1 cellular context compared by ENCODE assay signal in genomic region chr6:43669050-43669921, GRCh38.
TF ChIP-seq lines count a peak whose summit lies in the region.

No MANE protein-coding gene starts in this region.

TF ChIP-seq in K562, 482 proteins besides CTCF, POLR2A, EP300 and RAD21 (continues in another document):
- peak; percentile 73 for TF ChIP-seq ATF3 (IDR thresholded peaks at IDR 0.05)
- TF ChIP-seq ATF3 (CRISPR knock-in tag; conservative IDR thresholded peaks at IDR 0.05): no peak
- TF ChIP-seq ZNF134 (CRISPR knock-in tag; conservative IDR thresholded peaks at IDR 0.05): no peak
- peak; percentile 75 for TF ChIP-seq POLR2G (IDR thresholded peaks at IDR 0.05; ENCODE audit: low read depth, low read length)
- no peak for TF ChIP-seq ARNT (IDR thresholded peaks at IDR 0.05)
- TF ChIP-seq SMARCB1 (IDR thresholded peaks at IDR 0.05; ENCODE audit: insufficient read length, low read depth): no peak
- no peak for TF ChIP-seq MEIS2 (IDR thresholded peaks at IDR 0.05; ENCODE audit: partially characterized antibody)
- TF ChIP-seq ZNF764 (CRISPR knock-in tag; IDR thresholded peaks at IDR 0.05; ENCODE audit: low read depth): no peak
- peak; percentile 25; the same call in 1 of the 2 replicates for TF ChIP-seq ATF7 (IDR thresholded peaks at IDR 0.05)
- no peak for TF ChIP-seq XRCC4 (IDR thresholded peaks at IDR 0.05; ENCODE audit: extremely low read depth, insufficient read depth, insufficient read length)
- no peak for TF ChIP-seq TSHZ1 (CRISPR knock-in tag; IDR thresholded peaks at IDR 0.05)
- 0 out of 2 replicates have a peak, but pooled peaks have one; percentile 5 for TF ChIP-seq REST (CRISPR knock-in tag; IDR thresholded peaks at IDR 0.05; ENCODE audit: low read depth)
- TF ChIP-seq ILF3 (IDR thresholded peaks at IDR 0.05; ENCODE audit: borderline replicate concordance): no peak
- no peak for TF ChIP-seq ELK1 (CRISPR knock-in tag; IDR thresholded peaks at IDR 0.05)
- 0 out of 2 replicates have a peak, but pooled peaks have one; percentile 12 for TF ChIP-seq E2F3 (CRISPR knock-in tag; IDR thresholded peaks at IDR 0.05)
- no peak for TF ChIP-seq ILK (tag; IDR thresholded peaks at IDR 0.05; ENCODE audit: borderline replicate concordance, low read depth)
- peak; percentile 51 for TF ChIP-seq RBFOX2 (IDR thresholded peaks at IDR 0.05; ENCODE audit: low read depth, low read length)
- no peak for TF ChIP-seq BHLHE40 (IDR thresholded peaks at IDR 0.05; ENCODE audit: low read length)
- TF ChIP-seq ZNF551 (CRISPR knock-in tag; IDR thresholded peaks at IDR 0.05): no peak
- peak; percentile 18 for TF ChIP-seq RBM39 (optimal IDR thresholded peaks at IDR 0.05; ENCODE audit: low read depth, low read length)
- TF ChIP-seq PATZ1 (CRISPR knock-in tag; IDR thresholded peaks at IDR 0.05; ENCODE audit: borderline replicate concordance): no peak
- TF ChIP-seq SRSF9 (IDR thresholded peaks at IDR 0.05; ENCODE audit: borderline replicate concordance, low read depth, low read length): no peak
- peak; percentile 52; the same call in 1 of the 2 replicates for TF ChIP-seq ZNF263 (CRISPR knock-in tag; IDR thresholded peaks at IDR 0.05; ENCODE audit: borderline replicate concordance)
- no peak for TF ChIP-seq BCL6 (CRISPR knock-in tag; IDR thresholded peaks at IDR 0.05)
- 0 out of 2 replicates have a peak, but pooled peaks have one; percentile 10 for TF ChIP-seq CTBP1 (IDR thresholded peaks at IDR 0.05; ENCODE audit: borderline replicate concordance)
- TF ChIP-seq HCFC1 (IDR thresholded peaks at IDR 0.05; ENCODE audit: low read depth, low read length): no peak
- TF ChIP-seq MYC (IDR thresholded peaks at IDR 0.05; ENCODE audit: low read depth, low read length): no peak
- TF ChIP-seq MYC (CRISPR knock-in tag; IDR thresholded peaks at IDR 0.05; ENCODE audit: borderline replicate concordance, low read depth): 0 out of 2 replicates have a peak, but pooled peaks have one; percentile 44
- no peak for TF ChIP-seq HNRNPUL1 (IDR thresholded peaks at IDR 0.05; ENCODE audit: low read length)
- peak; percentile 52; the same call in 1 of the 2 replicates for TF ChIP-seq OTX1 (CRISPR knock-in tag; IDR thresholded peaks at IDR 0.05)
- TF ChIP-seq POLR3G (IDR thresholded peaks at IDR 0.05; ENCODE audit: extremely low read depth, insufficient read length, insufficient replicate concordance): no peak
- no peak for TF ChIP-seq CHD7 (IDR thresholded peaks at IDR 0.05; ENCODE audit: low read depth, low read length)
- TF ChIP-seq ID3 (CRISPR knock-in tag; IDR thresholded peaks at IDR 0.05): no peak
- 0 out of 2 replicates have a peak, but pooled peaks have one; percentile 15 for TF ChIP-seq ID3 (tag; IDR thresholded peaks at IDR 0.05)
- TF ChIP-seq ZNF507 (tag; conservative IDR thresholded peaks at IDR 0.05): no peak
- no peak for TF ChIP-seq HIVEP1 (CRISPR knock-in tag; IDR thresholded peaks at IDR 0.05)
- 0 out of 2 replicates have a peak, but pooled peaks have one; percentile 8 for TF ChIP-seq FOSL1 (tag; conservative IDR thresholded peaks at IDR 0.05)
- TF ChIP-seq POLR2AphosphoS2 (IDR thresholded peaks at IDR 0.05; ENCODE audit: low read length): peak; percentile 2; the same call in 1 of the 2 replicates
